ENCODE assay signal across 1 cellular context in genomic region chr5:40691894-40692293, GRCh38.
TF ChIP-seq lines count a peak whose summit lies in the region.

No MANE protein-coding gene starts in this region.

TF ChIP-seq in HepG2, 621 proteins besides CTCF, POLR2A, EP300 and RAD21:
- TF ChIP-seq FIP1L1 (IDR thresholded peaks at IDR 0.05; ENCODE audit: borderline replicate concordance, insufficient read depth, low read depth, low read length) = no peak
- no peak for TF ChIP-seq ZNF121 (CRISPR knock-in tag; IDR thresholded peaks at IDR 0.05)
- TF ChIP-seq ZNF280B (CRISPR knock-in tag; IDR thresholded peaks at IDR 0.05; ENCODE audit: borderline replicate concordance) = no peak
- no peak for TF ChIP-seq REL (CRISPR knock-in tag; conservative IDR thresholded peaks at IDR 0.05)
- TF ChIP-seq THAP11 (CRISPR knock-in tag; IDR thresholded peaks at IDR 0.05) = no peak
